ENCODE assay signal across 8 cellular contexts in the genomic region with DNA sequence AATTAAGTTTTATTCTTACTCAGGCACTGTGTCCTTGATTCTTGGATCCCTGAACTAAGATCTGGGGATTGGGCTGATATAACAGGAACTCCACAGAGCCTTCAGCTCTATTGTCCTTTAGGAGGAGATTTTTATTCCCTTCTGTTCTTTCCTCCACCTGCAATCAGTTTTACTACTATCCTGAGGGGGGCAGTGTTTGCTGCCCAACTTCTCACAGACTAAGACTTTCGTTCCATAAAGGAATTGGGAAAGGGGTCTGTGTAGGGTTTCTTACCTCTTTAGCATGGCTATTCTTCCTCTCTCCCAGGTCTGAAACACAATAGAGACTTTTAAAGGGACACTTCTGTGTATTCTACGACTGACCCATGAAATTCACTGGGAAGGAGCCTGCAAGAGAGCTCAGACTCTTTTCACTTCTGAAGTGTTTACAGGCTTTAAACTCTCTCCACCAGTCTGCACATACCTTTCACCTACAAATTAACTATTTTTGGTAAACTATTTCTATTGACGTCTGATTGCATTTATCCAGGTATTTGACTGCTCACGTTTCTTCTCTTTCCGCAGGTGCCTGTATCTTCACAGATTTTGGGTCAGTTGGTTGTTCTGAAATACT.
DNase-seq lines count a peak whose midpoint lies in the region; ATAC-seq, FAIRE-seq and TF ChIP-seq lines count a peak whose summit lies in the region.

No MANE protein-coding gene starts in this region.

- ATAC-seq in pancreas (peak in 3 of 4 donors; percentile 23 to 75 (median 69)), HG03159 (IDR thresholded peaks at IDR 0.05; ENCODE audit: unreplicated experiment) (no peak)

- no peaks in the 10 kb centered on the region for H3K4me1 ChIP-seq in pancreas

- no peak overlapping the region for H3K27ac ChIP-seq in pancreas

- H3K4me3 ChIP-seq in GM12865 (ENCODE audit: low read depth, low read length), result no peak overlapping the region
- no peak overlapping the region for H3K4me3 ChIP-seq in choroid plexus epithelial cell (ENCODE audit: low read depth, low read length)
- H3K4me3 ChIP-seq in pancreas, result no peak overlapping the region

- DNase-seq in GM12865 (ENCODE audit: low read depth) (peak; percentile 7), MV-4-11 (lab: John Stamatoyannopoulos, UW) (peak; percentile 2), choroid plexus epithelial cell (ENCODE audit: low read depth) (peak; percentile 34), pancreas (peak in 1 of 6 donors; percentile 11), NCI-H2196 treated with DMSO at 0.1 percent for 48 hours (lab: John Stamatoyannopoulos, UW; ENCODE audit: unreplicated experiment) (no peak), hepatic stellate cell (ENCODE audit: low spot score) (no peak), NCI-H128 (lab: John Stamatoyannopoulos, UW; ENCODE audit: unreplicated experiment) (no peak)

- TF ChIP-seq CTCF in GM12865 (IDR thresholded peaks at IDR 0.05; ENCODE audit: insufficient read depth, low read depth, low read length, missing control alignments), result peak; percentile 33
- TF ChIP-seq CTCF in choroid plexus epithelial cell (conservative IDR thresholded peaks at IDR 0.05; ENCODE audit: low read depth, low read length), result peak; percentile 66
- peak in 3 of 4 donors; percentile 29 to 63 (median 59) for TF ChIP-seq CTCF in pancreas (IDR thresholded peaks at IDR 0.05)

- FAIRE-seq in pancreas (lab: Jason Lieb, UNC), result no peak

- no peaks in the 10 kb centered on the region for H3K27me3 ChIP-seq in pancreas

- H3K36me3 ChIP-seq in pancreas, result no peaks in the 10 kb centered on the region

- H3K9me3 ChIP-seq in pancreas, result no peaks in the 10 kb centered on the region

- intact Hi-C loops in pancreas (cut with DNase I), result no loop called here

- 31 to 34% methylated on average over 5 of the region's 5 CpGs for WGBS in pancreas, 2 donors

Comparison
In these comparisons a context has a peak if more than half of its experiments do, and no peak if none do; other contexts are left out.
1. DNase-seq: peak in GM12865 (single experiment), MV-4-11 (single experiment) and choroid plexus epithelial cell (single experiment); none in NCI-H2196 treated with DMSO at 0.1 percent for 48 hours (single experiment), hepatic stellate cell (single experiment) and NCI-H128 (single experiment).
2. Peak in every context shown above with its lines, with median percentiles within 50 percentile points of each other: CTCF ChIP-seq.